In the genomic region with DNA sequence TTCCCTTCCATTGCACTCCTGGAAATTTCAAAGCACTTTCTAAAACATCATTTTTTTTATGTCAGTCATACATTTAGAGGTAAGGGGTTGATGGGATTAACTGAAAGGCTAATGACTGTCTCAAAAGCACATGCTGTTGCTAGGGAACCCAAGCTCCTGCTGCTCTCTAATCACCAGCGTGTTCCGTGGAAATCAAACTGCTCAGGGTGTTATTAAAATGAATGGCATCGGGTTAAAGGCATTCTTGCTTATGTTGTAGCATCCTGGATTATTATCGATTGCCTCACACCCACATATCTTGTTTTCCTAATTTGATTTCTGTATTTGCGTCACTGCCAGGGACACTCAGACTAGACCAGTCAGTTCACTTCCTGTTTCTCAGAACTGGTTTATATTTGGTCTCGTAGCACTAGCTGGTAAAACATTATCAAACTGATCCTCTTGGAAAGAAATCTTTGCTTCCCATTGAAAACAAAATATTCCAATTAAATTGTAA, we compare ENCODE assay signal across 8 cellular contexts.
A peak's percentile ranks its signal among the peaks of the same experiment; 100 is the strongest.
DNase-seq lines count a peak whose midpoint lies in the region; ATAC-seq and TF ChIP-seq lines count a peak whose summit lies in the region.

No MANE protein-coding gene starts in this region.

- H3K27ac ChIP-seq in HUES64 (ENCODE audit: low read depth, low read length) = no peak overlapping the region

- WGBS in HUES64 = 62% methylated on average over 6 of the region's 6 CpGs

- peaks cover 48% of the 10 kb centered on the region for H3K4me1 Mint-ChIP-seq in T-helper 1 cell treated with Interleukin-12 subunit alpha and Interleukin-12 subunit beta and Interleukin-4 antibody, amounts not matched to agents 30 μg/mL and 1 μg/mL, for 36 hours (ENCODE audit: low read depth)
- H3K4me1 Mint-ChIP-seq in nephron = peaks cover 34% of the 10 kb centered on the region

- H3K4me3 ChIP-seq in HUES64 (ENCODE audit: low read length) = peak overlapping the region; percentile 76

- H3K27ac Mint-ChIP-seq in T-helper 1 cell treated with Interleukin-12 subunit alpha and Interleukin-12 subunit beta and Interleukin-4 antibody, amounts not matched to agents 30 μg/mL and 1 μg/mL, for 36 hours = peak overlapping the region; percentile 99
- peak overlapping the region in 2 of 3 experiments; percentile 45 to 58 for H3K27ac Mint-ChIP-seq in nephron

- peak; percentile 71 for DNase-seq in Caki2 (ENCODE audit: low read depth)

- H3K36me3 Mint-ChIP-seq in T-helper 1 cell treated with Interleukin-12 subunit alpha and Interleukin-12 subunit beta and Interleukin-4 antibody, amounts not matched to agents 30 μg/mL and 1 μg/mL, for 36 hours (ENCODE audit: low read depth) = peaks cover 26% of the 10 kb centered on the region
- no peaks in the 10 kb centered on the region for H3K36me3 Mint-ChIP-seq in nephron (ENCODE audit: low read depth)

- H3K9me3 ChIP-seq in HUES64 (ENCODE audit: insufficient read depth, low read depth, low read length) = no peaks in the 10 kb centered on the region

- peaks cover 29% of the 10 kb centered on the region for H3K27me3 ChIP-seq in HUES64 (ENCODE audit: insufficient read depth, low read length)

- ATAC-seq in esophagus mucosa (peak; percentile 30), HG03457 (IDR thresholded peaks at IDR 0.05; ENCODE audit: unreplicated experiment) (no peak), HG03565 (IDR thresholded peaks at IDR 0.05; ENCODE audit: unreplicated experiment) (no peak), HG02588 (IDR thresholded peaks at IDR 0.05; ENCODE audit: unreplicated experiment) (no peak)

- H3K4me1 ChIP-seq in HUES64 (ENCODE audit: insufficient read depth, low read length) = peaks cover 28% of the 10 kb centered on the region

- H3K36me3 ChIP-seq in HUES64 (ENCODE audit: insufficient read depth, low read length) = no peaks in the 10 kb centered on the region

- H3K27me3 Mint-ChIP-seq in T-helper 1 cell treated with Interleukin-12 subunit alpha and Interleukin-12 subunit beta and Interleukin-4 antibody, amounts not matched to agents 30 μg/mL and 1 μg/mL, for 36 hours (ENCODE audit: low read depth) = peaks cover 14% of the 10 kb centered on the region
- peaks cover 91% of the 10 kb centered on the region for H3K27me3 Mint-ChIP-seq in nephron (ENCODE audit: low read depth)

- H3K4me3 Mint-ChIP-seq in T-helper 1 cell treated with Interleukin-12 subunit alpha and Interleukin-12 subunit beta and Interleukin-4 antibody, amounts not matched to agents 30 μg/mL and 1 μg/mL, for 36 hours = peak overlapping the region; percentile 99
- peak overlapping the region; percentile 52 to 69 (median 65) for H3K4me3 Mint-ChIP-seq in nephron

- in situ Hi-C loops in Caki2 (cut with HindIII; ENCODE audit: low pct_unique_long_range_greater_than_20kb, low sequenced_read_pairs) = no loop called here

- H3K9me3 Mint-ChIP-seq in T-helper 1 cell treated with Interleukin-12 subunit alpha and Interleukin-12 subunit beta and Interleukin-4 antibody, amounts not matched to agents 30 μg/mL and 1 μg/mL, for 36 hours = no peaks in the 10 kb centered on the region
- no peaks in the 10 kb centered on the region for H3K9me3 Mint-ChIP-seq in nephron

- TF ChIP-seq CTCF in nephron (IDR thresholded peaks at IDR 0.05; ENCODE audit: unreplicated experiment in 3 of 3) = no peak

- H3K9ac ChIP-seq in HUES64 (ENCODE audit: low read depth, low read length) = no peak overlapping the region
